In genomic region chr1:205477121-205477758, GRCh38 we compare ENCODE assay signal across 22 cellular contexts. TPM values are rescaled to one million over a fixed set of nuclear protein-coding genes. Genes with fewer than 3 reads are reported as not detected.
DNase-seq lines count a peak whose midpoint lies in the region; ATAC-seq, FAIRE-seq and TF ChIP-seq lines count a peak whose summit lies in the region.
"Had no signal": no experiment of that assay in that cellular context is flagged by ENCODE, and none has a peak within 500 bp of the region (broad histone marks: within the 10 kb centered on the region; RNA-seq: fewer than 3 reads in every experiment).

No MANE protein-coding gene starts in this region.

- H3K9me3 ChIP-seq in right cardiac atrium (ENCODE audit: control insufficient read depth, low read length): no peaks in the 10 kb centered on the region
- peaks cover 4% of the 10 kb centered on the region for H3K9me3 ChIP-seq in keratinocyte (ENCODE audit: control insufficient read depth, low read depth, low read length)
- no peaks in the 10 kb centered on the region for H3K9me3 ChIP-seq in gastrocnemius medialis

- no peak overlapping the region for H3K9ac ChIP-seq in keratinocyte (ENCODE audit: control insufficient read depth, extremely low read depth, insufficient read depth, low read length)

- 63% methylated on average over 6 of the region's 6 CpGs for WGBS in right cardiac atrium

- peaks cover 50% of the 10 kb centered on the region for H3K4me1 Mint-ChIP-seq in WTC11
- peaks cover 22% of the 10 kb centered on the region for H3K4me1 Mint-ChIP-seq in activated CD4-positive, alpha-beta memory T cell treated with anti-CD3 and anti-CD28 coated beads for 36 hours (ENCODE audit: low read depth)

- no peak for TF ChIP-seq POLR2A in gastrocnemius medialis (IDR thresholded peaks at IDR 0.05)

- POLR2A ChIA-PET in WTC11 (lab: Charles Lee): interaction anchor here (1.0 kb wide), 1 partner anchor 21 kb away, joined by 4 read pairs; the partner anchor contains the start of gene BLACAT1
- POLR2A ChIA-PET in activated CD4-positive, alpha-beta memory T cell treated with anti-CD3 and anti-CD28 coated beads for 36 hours (lab: Charles Lee): no interaction called here

- H3K27me3 ChIP-seq in right cardiac atrium (ENCODE audit: control insufficient read depth, insufficient read depth) (no peaks in the 10 kb centered on the region), keratinocyte (ENCODE audit: control insufficient read depth, extremely low read depth, insufficient read depth, low read length) (peaks cover 14% of the 10 kb centered on the region), gastrocnemius medialis (peaks cover 34 to 57% (median 36%) of the 10 kb centered on the region in 3 donors)

- TF ChIP-seq CTCF in WTC11 (IDR thresholded peaks at IDR 0.05) (no peak), keratinocyte (optimal IDR thresholded peaks at IDR 0.05 in 1 of 3, IDR thresholded peaks at IDR 0.05 in 1 of 3, conservative IDR thresholded peaks at IDR 0.05 in 1 of 3; ENCODE audit: extremely low read depth in 1 of 3, insufficient read depth in 2 of 3, low read length in 3 of 3) (peak in 2 of 3 experiments; percentile 20 to 28), gastrocnemius medialis (IDR thresholded peaks at IDR 0.05 in 4 of 5, conservative IDR thresholded peaks at IDR 0.05 in 1 of 5) (no peak)

- peak; percentile 32 for FAIRE-seq in keratinocyte (lab: Jason Lieb, UNC)
- FAIRE-seq: kidney, TTC549 had no signal

- peaks cover 17% of the 10 kb centered on the region for H3K9me3 Mint-ChIP-seq in WTC11
- H3K9me3 Mint-ChIP-seq in activated CD4-positive, alpha-beta memory T cell treated with anti-CD3 and anti-CD28 coated beads for 36 hours: peaks cover 18% of the 10 kb centered on the region

- no peak overlapping the region for H2AFZ ChIP-seq in keratinocyte (ENCODE audit: control insufficient read depth, low read length)

- dilution Hi-C loops in keratinocyte (cut with MboI; ENCODE audit: extremely low pct_ligation_motif_present, low sequenced_read_pairs): no loop called here

- H3K27me3 Mint-ChIP-seq in WTC11 (ENCODE audit: low read depth): peaks cover 48% of the 10 kb centered on the region
- H3K27me3 Mint-ChIP-seq in activated CD4-positive, alpha-beta memory T cell treated with anti-CD3 and anti-CD28 coated beads for 36 hours: peaks cover 28% of the 10 kb centered on the region

- H3K27ac Mint-ChIP-seq in WTC11: no peak overlapping the region
- no peak overlapping the region for H3K27ac Mint-ChIP-seq in activated CD4-positive, alpha-beta memory T cell treated with anti-CD3 and anti-CD28 coated beads for 36 hours
- H3K27ac Mint-ChIP-seq: CD8-positive, alpha-beta T cell had no signal

- H3K36me3 ChIP-seq in keratinocyte (ENCODE audit: control insufficient read depth in 2 of 2, extremely low read depth in 1 of 2, insufficient read depth in 2 of 2, low read length in 2 of 2): no peaks in the 10 kb centered on the region
- H3K36me3 ChIP-seq in gastrocnemius medialis: no peaks in the 10 kb centered on the region

- H3K4me3 ChIP-seq in right cardiac atrium (ENCODE audit: low read length) (no peak overlapping the region), keratinocyte (ENCODE audit: control insufficient read depth in 2 of 3, extremely low read depth in 1 of 3, insufficient read depth in 2 of 3, low read depth in 1 of 3, low read length in 3 of 3) (no peak overlapping the region), gastrocnemius medialis (no peak overlapping the region)

- ATAC-seq in right cardiac atrium (peak; percentile 8 to 20), left ventricle myocardium superior (no peak), WTC11 (peak; percentile 87), gastrocnemius medialis (no peak)
- ATAC-seq: CD8-positive, alpha-beta T cell; stimulated activated naive CD8-positive, alpha-beta T cell treated with anti-CD3 and anti-CD28 coated beads, Interleukin-15, Interleukin-2, amounts not matched to agents 100 U/mL and 50 U/mL, for 24 hours had no signal

- H3K79me2 ChIP-seq in keratinocyte (ENCODE audit: control insufficient read depth, insufficient read depth, low read length): no peaks in the 10 kb centered on the region

- peaks cover 15% of the 10 kb centered on the region for H3K36me3 Mint-ChIP-seq in WTC11
- H3K36me3 Mint-ChIP-seq in activated CD4-positive, alpha-beta memory T cell treated with anti-CD3 and anti-CD28 coated beads for 36 hours: peaks cover 11% of the 10 kb centered on the region
- H3K36me3 Mint-ChIP-seq: CD8-positive, alpha-beta T cell had no signal

- intact Hi-C loops in right cardiac atrium (cut with DNase I): no loop called here
- intact Hi-C loops in left ventricle myocardium superior (cut with micrococcal nuclease): no loop called here
- intact Hi-C loops in gastrocnemius medialis (cut with DNase I; ENCODE audit: low total_unique reads): no loop called here
- intact Hi-C loops in activated CD4-positive, alpha-beta memory T cell treated with anti-CD3 and anti-CD28 coated beads for 36 hours (cut with micrococcal nuclease): no loop called here

- in situ Hi-C loops in gastrocnemius medialis (cut with MboI; ENCODE audit: low sequenced_read_pairs in 4 of 4): no loop called here

- H4K20me1 ChIP-seq in keratinocyte (ENCODE audit: control insufficient read depth, extremely low read depth, insufficient read depth, low read length): no peaks in the 10 kb centered on the region

- H3K4me1 ChIP-seq in right cardiac atrium (ENCODE audit: control insufficient read depth, insufficient read depth, low read length) (no peaks in the 10 kb centered on the region), keratinocyte (ENCODE audit: control insufficient read depth, extremely low read depth, insufficient read depth, low read length) (peaks cover 27% of the 10 kb centered on the region), gastrocnemius medialis (no peaks in the 10 kb centered on the region)

- H3K27ac ChIP-seq in right cardiac atrium (ENCODE audit: low read length) (no peak overlapping the region), keratinocyte (ENCODE audit: control insufficient read depth, insufficient read depth, low read length) (peak overlapping the region; percentile 33), gastrocnemius medialis (no peak overlapping the region)

- H3K4me2 ChIP-seq in keratinocyte (ENCODE audit: control insufficient read depth, extremely low read depth, insufficient read depth, low read depth, low read length): peak overlapping the region; percentile 11

- H3K9me1 ChIP-seq in keratinocyte (ENCODE audit: control insufficient read depth, extremely low read depth, insufficient read depth, low read length): no peaks in the 10 kb centered on the region

- CTCF ChIA-PET in WTC11 (lab: Charles Lee): interaction anchor here (0.6 to 4.7 kb wide), 7 partner anchors 9 to 101 kb away, joined by 3 to 51 read pairs (median 4); no protein-coding TSS in a partner anchor
- CTCF ChIA-PET in activated CD4-positive, alpha-beta memory T cell treated with anti-CD3 and anti-CD28 coated beads for 36 hours (lab: Charles Lee): interaction anchor here (1.7 to 10.3 kb wide), 4 partner anchors 10 to 123 kb away, joined by 6 to 75 read pairs (median 15); no protein-coding TSS in a partner anchor

- H3K4me3 Mint-ChIP-seq in WTC11: no peak overlapping the region
- no peak overlapping the region for H3K4me3 Mint-ChIP-seq in activated CD4-positive, alpha-beta memory T cell treated with anti-CD3 and anti-CD28 coated beads for 36 hours
- H3K4me3 Mint-ChIP-seq: CD8-positive, alpha-beta T cell; neural crest cell had no signal

- DNase-seq in right cardiac atrium (no peak), left ventricle myocardium superior (no peak), WTC11 (ENCODE audit: low spot score) (peak; percentile 38), keratinocyte (ENCODE audit: low read depth, low spot score) (no peak), cortex of kidney (lab: John Stamatoyannopoulos, UW) (no peak), gastrocnemius medialis (no peak), NCI-H146 (lab: John Stamatoyannopoulos, UW) (no peak)
- no peak for DNase-seq in activated CD4-positive, alpha-beta memory T cell treated with anti-CD3 and anti-CD28 coated beads for 36 hours
- DNase-seq: activated CD4-positive, alpha-beta T cell treated with anti-CD3 and anti-CD28 coated beads, Interleukin-2, amount 50 U/mL, for 1 hour; activated naive CD4-positive, alpha-beta T cell treated with anti-CD3 and anti-CD28 coated beads, Interleukin-2, amount 50 U/mL, for 16 hours; CD8-positive, alpha-beta T cell; DND-41; HCEC 1CT; NCI-H187; stimulated activated naive CD8-positive, alpha-beta T cell treated with anti-CD3 and anti-CD28 coated beads, Interleukin-15, Interleukin-2, amounts not matched to agents 100 U/mL and 50 U/mL, for 24 hours; trophoblast cell had no signal

RNA-seq across cellular contexts. Expression of gene BLACAT1, which starts 21.4 kb away (rescaled TPM):
- total RNA-seq in right cardiac atrium (under 1 TPM in 1 of 4 donors, not detected in 3; 0.09 TPM), left ventricle myocardium superior (not detected), WTC11 (2021) (5.2 to 9.8 TPM (median 5.3 TPM) in 3 replicates), gastrocnemius medialis (not detected)
- polyA plus RNA-seq in right cardiac atrium (0.07 TPM), keratinocyte (2.3 to 5.2 TPM (median 4.0 TPM) in 3 replicates)
- 0.62 TPM for polyA plus RNA-seq in keratinocyte (2011; ENCODE audit: low read depth)
- polyA plus RNA-seq in keratinocyte (2011; cell fraction: cytosol; rRNA removed): 1.7 and 2.2 TPM in 2 replicates
- 14.6 and 16.6 TPM in 2 replicates for polyA plus RNA-seq in keratinocyte (2011; cell fraction: nucleus; rRNA removed)
- 1.3 and 1.8 TPM in 2 replicates for polyA plus RNA-seq in keratinocyte (2012; ENCODE audit: low replicate concordance)
- polyA minus RNA-seq in keratinocyte: 3.4 to 9.0 TPM (median 6.4 TPM) in 3 replicates
- 1.2 TPM for polyA minus RNA-seq in keratinocyte (2011; cell fraction: cytosol; rRNA and poly(A)+ RNA removed)
- polyA minus RNA-seq in keratinocyte (2011; cell fraction: nucleus; rRNA and poly(A)+ RNA removed): 3.9 and 7.1 TPM in 2 replicates
- 1 to 10 TPM in 1 of 2 experiments, under 1 TPM in 1; 0.90 to 1.2 TPM for total RNA-seq in activated CD4-positive, alpha-beta memory T cell treated with anti-CD3 and anti-CD28 coated beads for 36 hours
- total RNA-seq: CD8-positive, alpha-beta T cell; mesenteric fat pad had no signal

RNA-seq across cellular contexts. Expression of gene CDK18, which starts 27.2 kb away (rescaled TPM):
- 100 to 1,000 TPM in 3 of 4 donors, 10 to 100 TPM in 1; 80.2 to 148 (median 141) TPM for total RNA-seq in right cardiac atrium
- 150 TPM for polyA plus RNA-seq in right cardiac atrium
- total RNA-seq in left ventricle myocardium superior: 209 TPM
- 62.1 to 71.9 TPM (median 64.7 TPM) in 3 replicates for total RNA-seq in WTC11 (2021)
- polyA plus RNA-seq in keratinocyte: 10.9 to 13.1 TPM (median 12.1 TPM) in 3 replicates
- polyA plus RNA-seq in keratinocyte (2011; ENCODE audit: low read depth): 14.0 TPM
- 10.5 and 18.8 TPM in 2 replicates for polyA plus RNA-seq in keratinocyte (2011; cell fraction: cytosol; rRNA removed)
- 57.8 and 86.8 TPM in 2 replicates for polyA plus RNA-seq in keratinocyte (2011; cell fraction: nucleus; rRNA removed)
- polyA plus RNA-seq in keratinocyte (2012; ENCODE audit: low replicate concordance): 11.3 and 20.3 TPM in 2 replicates
- polyA minus RNA-seq in keratinocyte: 19.8 to 32.9 TPM (median 31.3 TPM) in 3 replicates
- polyA minus RNA-seq in keratinocyte (2011; cell fraction: cytosol; rRNA and poly(A)+ RNA removed): 20.3 TPM
- 25.1 and 29.8 TPM in 2 replicates for polyA minus RNA-seq in keratinocyte (2011; cell fraction: nucleus; rRNA and poly(A)+ RNA removed)
- 1 to 10 TPM; 1.2 to 4.6 (median 1.5) TPM for total RNA-seq in gastrocnemius medialis
- total RNA-seq in activated CD4-positive, alpha-beta memory T cell treated with anti-CD3 and anti-CD28 coated beads for 36 hours: 1 to 10 TPM; 2.5 to 2.6 TPM

RNA-seq across cellular contexts. Expression of gene LEMD1, which starts 55.4 kb away (rescaled TPM):
- total RNA-seq in right cardiac atrium (not detected), left ventricle myocardium superior (not detected), WTC11 (2021) (14.7 to 26.3 TPM (median 15.3 TPM) in 3 replicates), gastrocnemius medialis (not detected)
- polyA plus RNA-seq in right cardiac atrium (not detected), keratinocyte (0.91 to 3.4 TPM (median 1.9 TPM) in 3 replicates)
- 53.8 TPM for polyA plus RNA-seq in keratinocyte (2011; ENCODE audit: low read depth)
- 2.7 and 4.3 TPM in 2 replicates for polyA plus RNA-seq in keratinocyte (2011; cell fraction: cytosol; rRNA removed)
- 6.5 and 7.2 TPM in 2 replicates for polyA plus RNA-seq in keratinocyte (2011; cell fraction: nucleus; rRNA removed)
- 1.8 and 60.2 TPM in 2 replicates for polyA plus RNA-seq in keratinocyte (2012; ENCODE audit: low replicate concordance)
- 5.7 to 15.9 TPM (median 6.8 TPM) in 3 replicates for polyA minus RNA-seq in keratinocyte
- polyA minus RNA-seq in keratinocyte (2011; cell fraction: cytosol; rRNA and poly(A)+ RNA removed): not detected
- 3.9 and 5.8 TPM in 2 replicates for polyA minus RNA-seq in keratinocyte (2011; cell fraction: nucleus; rRNA and poly(A)+ RNA removed)
- 1 to 10 TPM; 2.2 to 2.5 TPM for total RNA-seq in activated CD4-positive, alpha-beta memory T cell treated with anti-CD3 and anti-CD28 coated beads for 36 hours
- total RNA-seq: CD8-positive, alpha-beta T cell; HT1080; mesenteric fat pad; sciatic nerve had no signal

Comparison
In these comparisons a context has a peak if more than half of its experiments do, and no peak if none do; other contexts are left out.
1. ATAC-seq: peak in right cardiac atrium (2 of 2) and WTC11 (single experiment); none in left ventricle myocardium superior (single experiment) and gastrocnemius medialis (0 of 2).
2. CTCF ChIP-seq: peak in keratinocyte (2 of 3); none in WTC11 (single experiment) and gastrocnemius medialis (0 of 5).
3. RNA of gene CDK18, which starts 27.2 kb away (total RNA-seq): 209 TPM in left ventricle myocardium superior (single experiment), 80.2 to 148 TPM in right cardiac atrium and 62.1 to 71.9 TPM in WTC11; 2.5 to 2.6 TPM in activated CD4-positive, alpha-beta memory T cell treated with anti-CD3 and anti-CD28 coated beads for 36 hours and 1.2 to 4.6 TPM in gastrocnemius medialis; every median in the first group is over 10 times any median in the second.